24 cellular contexts compared by ENCODE assay signal in the genomic region with DNA sequence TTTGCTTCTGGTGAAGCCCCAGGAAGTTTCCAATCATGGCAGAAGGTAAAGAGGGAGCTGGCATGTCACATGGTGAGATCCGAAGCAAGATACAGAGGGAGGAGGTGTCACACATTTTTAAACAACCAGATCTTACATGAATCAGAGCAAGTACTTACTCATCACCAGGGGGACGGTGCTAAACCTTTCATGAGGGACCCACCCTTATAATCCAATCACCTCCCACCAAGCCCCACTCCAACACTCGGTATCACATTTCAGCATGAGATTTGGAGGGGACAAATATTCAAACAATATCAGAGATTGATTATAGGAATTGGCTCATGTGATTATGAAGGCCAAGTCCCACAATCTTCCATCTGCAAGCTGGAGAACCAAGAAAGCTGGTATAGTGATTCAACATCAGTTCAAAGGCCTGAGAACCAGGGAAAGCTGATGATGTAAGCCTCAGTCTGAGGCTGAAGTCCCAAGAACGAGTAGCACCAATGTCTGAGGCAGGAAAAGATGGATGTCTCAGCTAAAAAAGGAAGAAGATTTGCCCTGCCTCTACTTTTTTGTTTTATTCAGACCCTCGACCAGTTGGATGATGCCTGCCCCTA. TPM values are rescaled to one million over a fixed set of nuclear protein-coding genes. Genes with fewer than 3 reads are reported as not detected.
DNase-seq lines count a peak whose midpoint lies in the region; FAIRE-seq and TF ChIP-seq lines count a peak whose summit lies in the region.
"Had no signal": no experiment of that assay in that cellular context is flagged by ENCODE, and none has a peak within 500 bp of the region (broad histone marks: within the 10 kb centered on the region; RNA-seq: fewer than 3 reads in every experiment).

No MANE protein-coding gene starts in this region.

- H2BK12ac ChIP-seq in H1 (ENCODE audit: low read depth, low read length) = 0 out of 2 replicates have a peak overlapping the region, but pooled peaks have one; percentile 55

- CTCF ChIA-PET in H1 (lab: Charles Lee; ENCODE audit: partially characterized antibody) = interaction anchor here (1.0 kb wide), 1 partner anchor 13 kb away, joined by 3 read pairs; no protein-coding TSS in a partner anchor

- H3K79me1 ChIP-seq in H1 (ENCODE audit: low read depth, low read length) = no peaks in the 10 kb centered on the region

- peak overlapping the region in 1 of 2 experiments; percentile 39; a peak in 1 of 4 replicates for H3K4me2 ChIP-seq in H1 (ENCODE audit: insufficient read depth in 1 of 2, low read depth in 2 of 2, low read length in 2 of 2)

- no peak overlapping the region for H4K5ac ChIP-seq in H1 (ENCODE audit: insufficient read length, low read depth, low read length)

- no peaks in the 10 kb centered on the region for H3K79me2 ChIP-seq in H1 (ENCODE audit: control insufficient read depth in 1 of 2, insufficient read depth in 2 of 2, low read length in 2 of 2)

- H2AK5ac ChIP-seq in H1 (ENCODE audit: low read depth, low read length) = no peak overlapping the region

- TF ChIP-seq CTCF in H1 (IDR thresholded peaks at IDR 0.05; ENCODE audit: control extremely low read depth in 1 of 3, insufficient read depth in 1 of 3, low read depth in 1 of 3, low read length in 3 of 3) = no peak
- no peak for TF ChIP-seq CTCF in osteocyte (IDR thresholded peaks at IDR 0.05)

- H3K14ac ChIP-seq in H1 (ENCODE audit: insufficient read length) = no peak overlapping the region

- 0 out of 2 replicates have a peak overlapping the region, but pooled peaks have one; percentile 16 for H2BK5ac ChIP-seq in H1 (ENCODE audit: low read depth, low read length)

- H3K23ac ChIP-seq in H1 (ENCODE audit: insufficient read length) = no peak overlapping the region

- H3K4me3 Mint-ChIP-seq in osteocyte (ENCODE audit: unreplicated experiment) = no peak overlapping the region
- H3K4me3 Mint-ChIP-seq: naive B cell had no signal

- H3K27ac ChIP-seq in H1 (ENCODE audit: low read depth, low read length) (no peak overlapping the region), mesodermal cell (ENCODE audit: low read depth, low read length, severe bottlenecking) (peak overlapping the region; percentile 93)
- H3K27ac ChIP-seq: lower lobe of right lung, testis had no signal

- no peak overlapping the region for H3K18ac ChIP-seq in H1 (ENCODE audit: extremely low read depth, low read length)

- no peak overlapping the region for H3K56ac ChIP-seq in H1 (replicated peaks; ENCODE audit: insufficient read length, low read depth, low read length)

- no peak for TF ChIP-seq RAD21 in H1 (IDR thresholded peaks at IDR 0.05 in 1 of 2, conservative IDR thresholded peaks at IDR 0.05 in 1 of 2; ENCODE audit: low read depth in 2 of 2, low read length in 2 of 2)

- WGBS in H1 (ENCODE audit: extremely low coverage in 1 of 2, insufficient coverage in 1 of 2, insufficient read length in 1 of 2, insufficient replicate concordance in 2 of 2, low coverage in 1 of 2, low lambda C conversion rate in 2 of 2, missing lambda C conversion rate in 1 of 2), 2 experiments = 88% methylated on average over 5 of the region's 5 CpGs; no CpG with 5 or more reads in 1 of the 2 experiments
- 40 to 59% methylated on average over 1 of the region's 5 CpGs for WGBS in mesodermal cell (ENCODE audit: insufficient coverage in 2 of 2), 2 experiments

- no peak for TF ChIP-seq POLR2A in H1 (IDR thresholded peaks at IDR 0.05; ENCODE audit: control extremely low read depth in 1 of 2, low read depth in 2 of 2, low read length in 2 of 2)

- H3K9ac ChIP-seq in H1 (replicated peaks in 1 of 4; ENCODE audit: extremely low read depth in 1 of 4, low read depth in 3 of 4, low read length in 3 of 4) = no peak overlapping the region; a peak in 1 of 7 replicates

- peaks cover 12% of the 10 kb centered on the region for H3K9me3 Mint-ChIP-seq in osteocyte (ENCODE audit: unreplicated experiment)

- H3K9me3 ChIP-seq in H1 (ENCODE audit: insufficient read depth in 2 of 2, low read depth in 1 of 2, low read length in 1 of 2) (no peaks in the 10 kb centered on the region), mesodermal cell (ENCODE audit: control insufficient read depth, low read length) (no peaks in the 10 kb centered on the region)
- H3K9me3 ChIP-seq: lower lobe of right lung, testis had no signal

- H3K36me3 Mint-ChIP-seq in osteocyte (ENCODE audit: unreplicated experiment) = peaks cover 3% of the 10 kb centered on the region

- 0 out of 2 replicates have a peak overlapping the region, but pooled peaks have one; percentile 9 for H2AFZ ChIP-seq in H1 (ENCODE audit: low read length)

- H2BK15ac ChIP-seq in H1 (ENCODE audit: low read length) = no peak overlapping the region

- no peak overlapping the region for H3K4me3 ChIP-seq in H1 (ENCODE audit: extremely low read depth in 1 of 4, insufficient read depth in 2 of 4, low read depth in 3 of 4, low read length in 4 of 4)
- no peak overlapping the region for H3K4me3 ChIP-seq in mesodermal cell (ENCODE audit: extremely low read depth, insufficient read depth, low read length, poor library complexity, severe bottlenecking)
- H3K4me3 ChIP-seq: lower lobe of right lung, testis had no signal

- no peak overlapping the region for H2BK20ac ChIP-seq in H1 (ENCODE audit: low read length)

- no peak overlapping the region for H4K91ac ChIP-seq in H1 (replicated peaks; ENCODE audit: insufficient read length, low read length)

- H3K27me3 ChIP-seq in H1 (replicated peaks in 1 of 4; ENCODE audit: control insufficient read depth in 3 of 4, extremely low read depth in 1 of 4, insufficient read depth in 3 of 4, low read length in 3 of 4) = peaks cover 0 to 1% (median 0%) of the 10 kb centered on the region in 4 experiments; a peak in 1 of 7 replicates
- H3K27me3 ChIP-seq: testis had no signal

- no peak for FAIRE-seq in H1 (lab: Jason Lieb, UNC)
- FAIRE-seq: endothelial cell of umbilical vein had no signal

- no peak overlapping the region for H3K27ac Mint-ChIP-seq in osteocyte (ENCODE audit: unreplicated experiment)
- H3K27ac Mint-ChIP-seq: naive B cell had no signal

- no peaks in the 10 kb centered on the region for H3K23me2 ChIP-seq in H1 (ENCODE audit: low read depth, low read length)

- no peak for TF ChIP-seq EP300 in H1 (IDR thresholded peaks at IDR 0.05; ENCODE audit: borderline replicate concordance in 1 of 2, low read depth in 2 of 2, low read length in 2 of 2)

- H3K4me1 ChIP-seq in H1 (replicated peaks in 1 of 4; ENCODE audit: control insufficient read depth in 3 of 4, insufficient read depth in 4 of 4, low read length in 3 of 4) (peaks cover 0 to 11% (median 4%) of the 10 kb centered on the region in 4 experiments; a peak in 2 of 7 replicates), mesodermal cell (ENCODE audit: control insufficient read depth, insufficient read depth, low read length, poor library complexity, severe bottlenecking) (peaks cover 25% of the 10 kb centered on the region)
- H3K4me1 ChIP-seq: lower lobe of right lung, testis had no signal

- H3K36me3 ChIP-seq in H1 (ENCODE audit: control insufficient read depth in 2 of 4, insufficient read depth in 4 of 4, low read length in 3 of 4) (no peaks in the 10 kb centered on the region), mesodermal cell (ENCODE audit: control insufficient read depth, insufficient read depth, low read length) (no peaks in the 10 kb centered on the region)
- H3K36me3 ChIP-seq: lower lobe of right lung had no signal

- H3K4me1 Mint-ChIP-seq in osteocyte (ENCODE audit: unreplicated experiment) = no peaks in the 10 kb centered on the region

- DNase-seq in Daoy (ENCODE audit: low read depth) (peak; percentile 53), NCI-H82 (lab: John Stamatoyannopoulos, UW) (peak; percentile 49), H1 (ENCODE audit: low read depth in 1 of 2, low spot score in 2 of 2) (no peak), NCI-H2196 (lab: John Stamatoyannopoulos, UW; ENCODE audit: unreplicated experiment) (no peak), HT-29 (ENCODE audit: low spot score) (no peak), osteocyte (ENCODE audit: extremely low spot score, unreplicated experiment) (no peak), middle frontal gyrus (ENCODE audit: extremely low spot score, low spot score) (no peak)
- DNase-seq: activated CD4-positive, alpha-beta T cell treated with anti-CD3 and anti-CD28 coated beads for 4 hours; activated CD8-positive, alpha-beta memory T cell treated with anti-CD3 and anti-CD28 coated beads, Interleukin-2, amount 50 U/mL, for 48 hours; activated naive CD4-positive, alpha-beta T cell treated with Interleukin-2 at 50 U/mL for 16 hours; COR-L47; cortex of kidney; glutamatergic neuron; Kasumi-1; lower lobe of right lung; naive B cell; NCI-H1436; NCI-H2171; NCI-H774; RPMI8226; T1000; testis had no signal

- no peak overlapping the region for H4K8ac ChIP-seq in H1 (ENCODE audit: extremely low read depth, insufficient read depth, low read length)

- POLR2A ChIA-PET in H1 (lab: Charles Lee; ENCODE audit: partially characterized antibody) = interaction anchor here (0.8 to 1.3 kb wide), 3 partner anchors 9 to 72 kb away, joined by 3 to 4 read pairs (median 3); no protein-coding TSS in a partner anchor

- no peak overlapping the region for H2BK120ac ChIP-seq in H1 (replicated peaks; ENCODE audit: low read depth, low read length)

- H3K27me3 Mint-ChIP-seq in osteocyte (ENCODE audit: unreplicated experiment) = peaks cover 18% of the 10 kb centered on the region
- H3K27me3 Mint-ChIP-seq: naive B cell had no signal

- H3K4ac ChIP-seq in H1 (replicated peaks; ENCODE audit: insufficient read length, low read depth, low read length) = no peak overlapping the region

- H4K20me1 ChIP-seq in H1 (replicated peaks in 1 of 2; ENCODE audit: control insufficient read depth in 1 of 2, insufficient read depth in 2 of 2, low read length in 2 of 2) = no peaks in the 10 kb centered on the region

TF ChIP-seq in H1, 55 proteins besides CTCF, POLR2A, EP300 and RAD21 (continues in another document):
- TF ChIP-seq NANOG (IDR thresholded peaks at IDR 0.05; ENCODE audit: insufficient read depth, low read depth, low read length, poor library complexity, severe bottlenecking) = no peak

RNA-seq across cellular contexts. Expression of gene WDFY2, which starts 58.6 kb away (rescaled TPM):
- 1.4 and 4.5 TPM in 2 replicates for total RNA-seq in Daoy (2014; rRNA removed; shearing (Covaris generic))
- 29.0 and 31.1 TPM in 2 replicates for total RNA-seq in H1 (2021; fragmentation: NEBNext Ultra II Directional; extraction: Animal tissue kit (Norgen Biotek cat#: 25700))
- polyA plus RNA-seq in H1 (2011; rRNA removed) = 13.5 and 13.9 TPM in 2 replicates
- 18.9 TPM for polyA plus RNA-seq in H1 (2011; cell fraction: cytosol; rRNA removed)
- 36.9 TPM for polyA plus RNA-seq in H1 (2011; cell fraction: nucleus; rRNA removed)
- 16.2 to 20.8 TPM (median 18.3 TPM) in 4 replicates for polyA plus RNA-seq in H1 (2012, experiment 1 of 2)
- polyA plus RNA-seq in H1 (2012, experiment 2 of 2) = 5.1 TPM
- polyA plus RNA-seq in H1 (2013, experiment 1 of 2) = 15.5 TPM
- polyA plus RNA-seq in H1 (2013, experiment 2 of 2) = 14.5 TPM
- polyA minus RNA-seq in H1 (2011; rRNA and poly(A)+ RNA removed) = 38.2 and 40.9 TPM in 2 replicates
- polyA minus RNA-seq in H1 (2011; cell fraction: cytosol; rRNA and poly(A)+ RNA removed) = 16.6 TPM
- polyA minus RNA-seq in H1 (2011; cell fraction: nucleus; rRNA and poly(A)+ RNA removed) = 60.5 TPM
- 13.6 TPM for polyA plus RNA-seq in mesodermal cell (2013, experiment 1 of 2)
- 9.8 TPM for polyA plus RNA-seq in mesodermal cell (2013, experiment 2 of 2)
- 2.9 and 5.3 TPM in 2 replicates for total RNA-seq in HT-29 (2014; rRNA removed; shearing (Covaris generic))
- 18.6 and 20.7 TPM in 2 replicates for total RNA-seq in osteocyte

Comparison
In these comparisons a context has a peak if more than half of its experiments do, and no peak if none do; other contexts are left out.
1. DNase-seq: peak in Daoy (single experiment) and NCI-H82 (single experiment); none in H1 (0 of 2), NCI-H2196 (single experiment), HT-29 (single experiment), osteocyte (single experiment) and middle frontal gyrus (single experiment).